12 cellular contexts compared by ENCODE assay signal in the genomic region with DNA sequence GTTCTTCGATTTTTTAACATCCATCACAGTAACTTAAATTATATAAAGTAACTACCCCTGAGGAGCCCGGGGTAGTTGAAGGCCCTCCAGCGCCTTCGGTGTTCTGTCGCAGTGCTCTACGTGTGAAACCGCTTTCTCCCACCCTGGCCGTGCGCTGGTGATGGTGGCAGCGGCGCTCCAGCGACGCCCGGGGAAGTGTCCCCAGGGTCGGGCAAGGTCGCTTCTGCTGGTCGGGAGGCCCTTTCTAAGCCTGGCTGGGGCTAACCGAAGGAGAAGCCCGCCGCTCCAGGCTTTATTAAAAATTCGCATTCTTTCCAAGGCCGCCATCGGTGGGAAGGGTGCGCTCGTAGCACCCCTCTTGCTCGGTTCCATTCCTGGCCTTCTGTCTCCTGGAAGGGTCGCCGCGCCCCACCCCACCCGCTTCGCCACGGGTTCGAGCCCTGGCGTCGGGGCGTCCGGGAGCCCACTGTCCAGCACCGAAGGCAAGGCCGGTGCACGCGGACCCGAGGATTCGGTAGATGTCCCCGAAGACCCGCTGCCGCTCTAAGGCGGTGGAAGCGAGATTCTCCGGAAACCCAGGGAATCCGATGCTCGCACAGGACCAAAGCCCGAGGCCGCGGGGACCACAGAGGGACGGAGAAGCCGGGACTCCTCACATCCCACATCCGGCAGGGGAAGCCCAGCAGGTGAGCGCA. TPM values are rescaled to one million over a fixed set of nuclear protein-coding genes. Genes with fewer than 3 reads are reported as not detected.
DNase-seq lines count a peak whose midpoint lies in the region; ATAC-seq and TF ChIP-seq lines count a peak whose summit lies in the region.
"Had no signal": no experiment of that assay in that cellular context is flagged by ENCODE, and none has a peak within 500 bp of the region (broad histone marks: within the 10 kb centered on the region; RNA-seq: fewer than 3 reads in every experiment).

No MANE protein-coding gene starts in this region.

- H3K4me3 ChIP-seq in right lobe of liver = peak overlapping the region in 2 of 3 donors; percentile 29 to 48
- H3K4me3 ChIP-seq in stomach = peak overlapping the region; percentile 47 to 74 (median 60)

- no peak overlapping the region for H3K27ac Mint-ChIP-seq in activated T-cell treated with anti-CD3 and anti-CD28 coated beads, Interleukin-2, amount 50 U/mL, for 24 hours
- H3K27ac Mint-ChIP-seq: activated B cell treated with CpG ODN at 0.5 μM for 24 hours had no signal

- WGBS in right lobe of liver (ENCODE audit: insufficient coverage, low coverage, low lambda C conversion rate, missing lambda C conversion rate) = 57% methylated on average over 16 of the region's 58 CpGs
- 35 to 60% (median 46%) methylated on average over 39 to 58 of the region's 58 CpGs for WGBS in stomach, 5 donors

- H3K9me3 Mint-ChIP-seq in activated T-cell treated with anti-CD3 and anti-CD28 coated beads, Interleukin-2, amount 50 U/mL, for 24 hours = no peaks in the 10 kb centered on the region
- H3K9me3 Mint-ChIP-seq: activated B cell treated with CpG ODN at 0.5 μM for 24 hours had no signal

- H3K27ac ChIP-seq in right lobe of liver (no peak overlapping the region), stomach (no peak overlapping the region)
- H3K27ac ChIP-seq: transverse colon had no signal

- TF ChIP-seq EP300 in stomach (IDR thresholded peaks at IDR 0.05) = no peak

- H3K36me3 Mint-ChIP-seq in activated T-cell treated with anti-CD3 and anti-CD28 coated beads, Interleukin-2, amount 50 U/mL, for 24 hours (ENCODE audit: low read depth) = no peaks in the 10 kb centered on the region

- H3K9me3 ChIP-seq in right lobe of liver = no peaks in the 10 kb centered on the region
- H3K9me3 ChIP-seq in stomach = no peaks in the 10 kb centered on the region
- H3K9me3 ChIP-seq: transverse colon had no signal

- TF ChIP-seq POLR2A in right lobe of liver (IDR thresholded peaks at IDR 0.05) (no peak), stomach (IDR thresholded peaks at IDR 0.05) (no peak)

- ATAC-seq in right lobe of liver (no peak), HG03159 (IDR thresholded peaks at IDR 0.05; ENCODE audit: unreplicated experiment) (no peak)

- TF ChIP-seq CTCF in right lobe of liver (IDR thresholded peaks at IDR 0.05) (no peak), stomach (IDR thresholded peaks at IDR 0.05) (no peak)

- H3K27me3 Mint-ChIP-seq in activated T-cell treated with anti-CD3 and anti-CD28 coated beads, Interleukin-2, amount 50 U/mL, for 24 hours = peaks cover 25% of the 10 kb centered on the region

- no peak for DNase-seq in activated T-cell treated with anti-CD3 and anti-CD28 coated beads, Interleukin-2, amount 50 U/mL, for 24 hours
- DNase-seq in activated T-cell treated with anti-CD3 and anti-CD28 coated beads for 4 hours = no peak
- peak; percentile 55 for DNase-seq in ecto neural progenitor cell (ENCODE audit: low spot score)
- no peak for DNase-seq in right lobe of liver
- DNase-seq in stomach = no peak
- DNase-seq in COLO829 (ENCODE audit: low spot score) = no peak
- no peak for DNase-seq in COLO668 (lab: John Stamatoyannopoulos, UW; ENCODE audit: unreplicated experiment)
- DNase-seq: activated B cell treated with CpG ODN at 0.5 μM for 24 hours, amygdala, transverse colon had no signal

- H3K4me1 Mint-ChIP-seq in activated T-cell treated with anti-CD3 and anti-CD28 coated beads, Interleukin-2, amount 50 U/mL, for 24 hours (ENCODE audit: low read depth) = peaks cover 23% of the 10 kb centered on the region

- H3K4me3 Mint-ChIP-seq in activated T-cell treated with anti-CD3 and anti-CD28 coated beads, Interleukin-2, amount 50 U/mL, for 24 hours = peak overlapping the region; percentile 57

- intact Hi-C loops in right lobe of liver (cut with DNase I) (no loop called here), stomach (cut with DNase I; ENCODE audit: low total_unique reads) (no loop called here)

- H3K36me3 ChIP-seq in right lobe of liver (no peaks in the 10 kb centered on the region), stomach (no peaks in the 10 kb centered on the region)
- H3K36me3 ChIP-seq: transverse colon had no signal

- H3K4me1 ChIP-seq in right lobe of liver (peaks cover 0 to 11% (median 0%) of the 10 kb centered on the region in 4 donors), stomach (peaks cover 12 to 36% (median 28%) of the 10 kb centered on the region in 4 donors)

- H3K27me3 ChIP-seq in right lobe of liver (no peaks in the 10 kb centered on the region), stomach (peaks cover 3 to 51% (median 14%) of the 10 kb centered on the region in 3 donors)

RNA-seq across cellular contexts. Expression of a gene that starts 0.8 kb away (rescaled TPM):
- total RNA-seq in right lobe of liver (under 1 TPM in 3 of 6 experiments, not detected in 3; 0.12 to 0.18 (median 0.17) TPM), stomach (under 1 TPM in 2 of 5 donors, not detected in 3; 0.18 to 0.43 TPM)
- polyA plus RNA-seq in stomach = under 1 TPM in 2 of 3 donors, not detected in 1; 0.56 to 0.65 TPM
- total RNA-seq: activated B cell treated with CpG ODN at 0.5 μM for 24 hours, left lobe of liver had no signal

RNA-seq across cellular contexts. Expression of a gene that starts 39.2 kb away (rescaled TPM):
- total RNA-seq in right lobe of liver (10 to 100 TPM; 12.6 to 19.1 (median 16.0) TPM), stomach (10 to 100 TPM; 12.5 to 35.1 (median 18.1) TPM)
- polyA plus RNA-seq in stomach = 1 to 10 TPM; 2.3 to 4.8 (median 3.5) TPM
